8 cellular contexts compared by ENCODE assay signal in genomic region chr3:48952510-48953118, GRCh38. TPM values are rescaled to one million over a fixed set of nuclear protein-coding genes. Genes with fewer than 3 reads are reported as not detected.
DNase-seq lines count a peak whose midpoint lies in the region; ATAC-seq, FAIRE-seq and TF ChIP-seq lines count a peak whose summit lies in the region.

No MANE protein-coding gene starts in this region.

- peak; percentile 74 for ATAC-seq in memory B cell (ENCODE audit: low read depth)

- H3K4me3 ChIP-seq in cardiac fibroblast (replicated peaks in 1 of 2; ENCODE audit: low read depth in 2 of 2, low read length in 2 of 2) (no peak overlapping the region), transverse colon (no peak overlapping the region)

- no peak for TF ChIP-seq EP300 in transverse colon (IDR thresholded peaks at IDR 0.05; ENCODE audit: low read depth)

- intact Hi-C loops in transverse colon (cut with DNase I; ENCODE audit: low total_unique reads), result no loop called here

- peaks cover 10% of the 10 kb centered on the region for H3K4me1 Mint-ChIP-seq in memory B cell

- no peak for TF ChIP-seq POLR2A in transverse colon (IDR thresholded peaks at IDR 0.05)

- no peak overlapping the region for H3K27ac Mint-ChIP-seq in memory B cell

- H3K9me3 ChIP-seq in transverse colon, result no peaks in the 10 kb centered on the region

- no peaks in the 10 kb centered on the region for H3K9me3 Mint-ChIP-seq in memory B cell

- H3K4me1 ChIP-seq in transverse colon, result no peaks in the 10 kb centered on the region

- in situ Hi-C loops in transverse colon (cut with MboI; ENCODE audit: low pct_ligation_motif_present in 1 of 4, low pct_unique_long_range_greater_than_20kb in 1 of 4, low sequenced_read_pairs in 3 of 4), result no loop called here

- WGBS in transverse colon (ENCODE audit: low coverage in 1 of 2), 2 donors, result 80 to 82% methylated on average over 6 to 8 of the region's 8 CpGs

- no peak overlapping the region for H3K4me3 Mint-ChIP-seq in memory B cell

- no peaks in the 10 kb centered on the region for H3K27me3 ChIP-seq in transverse colon

- H3K36me3 ChIP-seq in transverse colon, result peaks cover 0 to 8% (median 0%) of the 10 kb centered on the region in 4 donors

- peak; percentile 50 for TF ChIP-seq CTCF in cardiac fibroblast (IDR thresholded peaks at IDR 0.05; ENCODE audit: low read depth, low read length)
- TF ChIP-seq CTCF in transverse colon (IDR thresholded peaks at IDR 0.05), result peak; percentile 23 to 61 (median 48)

- no peak for FAIRE-seq in HTR-8/SVneo (lab: Jason Lieb, UNC)

- DNase-seq in NCI-H2081 (lab: John Stamatoyannopoulos, UW) (peak; percentile 12 to 19), NCI-H2081 treated with DMSO at 0.1 percent for 48 hours (lab: John Stamatoyannopoulos, UW) (no peak), T follicular helper cell (ENCODE audit: low read depth) (peak; percentile 41), cardiac fibroblast (ENCODE audit: low read depth in 2 of 2) (peak; percentile 34 to 40), memory B cell (ENCODE audit: low spot score in 2 of 2) (peak in 1 of 2 donors; percentile 18), transverse colon (peak; percentile 70), KG1 (lab: John Stamatoyannopoulos, UW) (no peak), HTR-8/SVneo (ENCODE audit: insufficient read length, low spot score) (no peak)

- no peak overlapping the region for H3K27ac ChIP-seq in transverse colon

- no peaks in the 10 kb centered on the region for H3K27me3 Mint-ChIP-seq in memory B cell

- H3K36me3 Mint-ChIP-seq in memory B cell, result peaks cover 6% of the 10 kb centered on the region

RNA-seq across cellular contexts. Expression of gene ARIH2, which starts 34.0 kb away (rescaled TPM):
- total RNA-seq in transverse colon, result 100 to 1,000 TPM in 3 of 4 donors, 10 to 100 TPM in 1; 82.6 to 269 (median 115) TPM

RNA-seq across cellular contexts. Expression of gene P4HTM, which starts 37.4 kb away (rescaled TPM):
- 100 to 1,000 TPM in 1 of 4 donors, 10 to 100 TPM in 3; 43.4 to 100 (median 76.6) TPM for total RNA-seq in transverse colon

RNA-seq across cellular contexts. Expression of gene SLC25A20, which starts 53.9 kb away (rescaled TPM):
- 10 to 100 TPM in 3 of 4 donors, 1 to 10 TPM in 1; 8.4 to 83.8 (median 31.7) TPM for total RNA-seq in transverse colon

RNA-seq across cellular contexts. Expression of gene WDR6, which starts 54.6 kb away (rescaled TPM):
- total RNA-seq in transverse colon, result 100 to 1,000 TPM in 3 of 4 donors, 10 to 100 TPM in 1; 76.0 to 162 (median 146) TPM

Comparison
In these comparisons a context has a peak if more than half of its experiments do, and no peak if none do; other contexts are left out.
1. DNase-seq: peak in NCI-H2081 (2 of 2), T follicular helper cell (single experiment), cardiac fibroblast (2 of 2) and transverse colon (single experiment); none in NCI-H2081 treated with DMSO at 0.1 percent for 48 hours (single experiment), KG1 (single experiment) and HTR-8/SVneo (single experiment).